In genomic region chr2:220473611-220474010, GRCh38 we compare ENCODE assay signal across 20 cellular contexts.
"Had no signal": no experiment of that assay in that cellular context is flagged by ENCODE, and none has a peak within 500 bp of the region (broad histone marks: within the 10 kb centered on the region; RNA-seq: fewer than 3 reads in every experiment).

No MANE protein-coding gene starts in this region.

- DNase-seq: activated CD4-positive, alpha-beta T cell treated with anti-CD3 and anti-CD28 coated beads, Interleukin-2, amount 50 U/mL, for 4 hours; activated naive CD4-positive, alpha-beta T cell; activated naive CD8-positive, alpha-beta T cell treated with anti-CD3 and anti-CD28 coated beads, Interleukin-2, amount 10 ng/mL, durations not matched to agents 7 days and 5 days; activated T-cell treated with anti-CD3 and anti-CD28 coated beads for 4 hours; body of pancreas; dermis blood vessel endothelial cell; effector memory CD4-positive, alpha-beta T cell; immature natural killer cell; mucosa of descending colon; naive B cell; T-helper 2 cell; transverse colon; uterus; WERI-Rb-1 had no signal

- H3K4me1 Mint-ChIP-seq: activated naive CD8-positive, alpha-beta T cell treated with anti-CD3 and anti-CD28 coated beads, Interleukin-2, amount 10 ng/mL, durations not matched to agents 7 days and 5 days; immature natural killer cell; memory B cell; naive B cell had no signal

- H3K27me3 Mint-ChIP-seq: activated naive CD8-positive, alpha-beta T cell treated with anti-CD3 and anti-CD28 coated beads, Interleukin-2, amount 10 ng/mL, durations not matched to agents 7 days and 5 days; memory B cell; naive B cell; progenitor cell of endocrine pancreas; stimulated activated naive CD8-positive, alpha-beta T cell treated with anti-CD3 and anti-CD28 coated beads, Interleukin-15, Interleukin-2, amounts not matched to agents 100 ng/mL and 50 ng/mL, for 24 hours had no signal

- H3K4me3 ChIP-seq: body of pancreas, mucosa of descending colon, skin epidermis, suprapubic skin, transverse colon, uterus had no signal

- H3K4me3 Mint-ChIP-seq: activated naive CD8-positive, alpha-beta T cell treated with anti-CD3 and anti-CD28 coated beads, Interleukin-2, amount 10 ng/mL, durations not matched to agents 7 days and 5 days; immature natural killer cell; memory B cell; naive B cell; neural crest cell; stimulated activated naive CD8-positive, alpha-beta T cell treated with anti-CD3 and anti-CD28 coated beads, Interleukin-15, Interleukin-2, amounts not matched to agents 100 ng/mL and 50 ng/mL, for 24 hours had no signal

- H3K27ac Mint-ChIP-seq: activated naive CD8-positive, alpha-beta T cell treated with anti-CD3 and anti-CD28 coated beads, Interleukin-2, amount 10 ng/mL, durations not matched to agents 7 days and 5 days; immature natural killer cell; memory B cell; naive B cell; progenitor cell of endocrine pancreas; stimulated activated naive CD8-positive, alpha-beta T cell treated with anti-CD3 and anti-CD28 coated beads, Interleukin-15, Interleukin-2, amounts not matched to agents 100 ng/mL and 50 ng/mL, for 24 hours had no signal

- ATAC-seq: body of pancreas, mucosa of descending colon had no signal

- H3K9me3 Mint-ChIP-seq: activated naive CD8-positive, alpha-beta T cell treated with anti-CD3 and anti-CD28 coated beads, Interleukin-2, amount 10 ng/mL, durations not matched to agents 7 days and 5 days; neural crest cell; stimulated activated naive CD8-positive, alpha-beta T cell treated with anti-CD3 and anti-CD28 coated beads, Interleukin-15, Interleukin-2, amounts not matched to agents 100 ng/mL and 50 ng/mL, for 24 hours had no signal

- H3K36me3 Mint-ChIP-seq: activated naive CD8-positive, alpha-beta T cell treated with anti-CD3 and anti-CD28 coated beads, Interleukin-2, amount 10 ng/mL, durations not matched to agents 7 days and 5 days; immature natural killer cell; memory B cell; naive B cell had no signal
